Comparison of ENCODE assay signal across 1 cellular context in genomic region chr1:31408788-31409318, GRCh38.
TF ChIP-seq lines count a peak whose summit lies in the region.

No MANE protein-coding gene starts in this region.

TF ChIP-seq in HEK293, 187 proteins besides CTCF, POLR2A, EP300 and RAD21 (continued from another document):
- no peak for TF ChIP-seq HIC1 (tag by site-specific recombination; IDR thresholded peaks at IDR 0.05)
- TF ChIP-seq ZNF548 (tag by site-specific recombination; IDR thresholded peaks at IDR 0.05), result no peak
- no peak for TF ChIP-seq ZNF626 (tag by site-specific recombination; IDR thresholded peaks at IDR 0.05)
- TF ChIP-seq ZNF610 (tag by site-specific recombination; IDR thresholded peaks at IDR 0.05; ENCODE audit: borderline replicate concordance), result no peak
- TF ChIP-seq ZNF513 (tag by site-specific recombination; IDR thresholded peaks at IDR 0.05), result no peak
- TF ChIP-seq ZNF112 (tag by site-specific recombination; IDR thresholded peaks at IDR 0.05), result no peak
- no peak for TF ChIP-seq ZNF121 (tag by site-specific recombination; IDR thresholded peaks at IDR 0.05)
- no peak for TF ChIP-seq ZNF558 (tag by site-specific recombination; IDR thresholded peaks at IDR 0.05)
- no peak for TF ChIP-seq YY1 (tag by site-specific recombination; IDR thresholded peaks at IDR 0.05)
- no peak for TF ChIP-seq ZNF10 (tag by site-specific recombination; IDR thresholded peaks at IDR 0.05)
